21 cellular contexts compared by ENCODE assay signal in the genomic region with DNA sequence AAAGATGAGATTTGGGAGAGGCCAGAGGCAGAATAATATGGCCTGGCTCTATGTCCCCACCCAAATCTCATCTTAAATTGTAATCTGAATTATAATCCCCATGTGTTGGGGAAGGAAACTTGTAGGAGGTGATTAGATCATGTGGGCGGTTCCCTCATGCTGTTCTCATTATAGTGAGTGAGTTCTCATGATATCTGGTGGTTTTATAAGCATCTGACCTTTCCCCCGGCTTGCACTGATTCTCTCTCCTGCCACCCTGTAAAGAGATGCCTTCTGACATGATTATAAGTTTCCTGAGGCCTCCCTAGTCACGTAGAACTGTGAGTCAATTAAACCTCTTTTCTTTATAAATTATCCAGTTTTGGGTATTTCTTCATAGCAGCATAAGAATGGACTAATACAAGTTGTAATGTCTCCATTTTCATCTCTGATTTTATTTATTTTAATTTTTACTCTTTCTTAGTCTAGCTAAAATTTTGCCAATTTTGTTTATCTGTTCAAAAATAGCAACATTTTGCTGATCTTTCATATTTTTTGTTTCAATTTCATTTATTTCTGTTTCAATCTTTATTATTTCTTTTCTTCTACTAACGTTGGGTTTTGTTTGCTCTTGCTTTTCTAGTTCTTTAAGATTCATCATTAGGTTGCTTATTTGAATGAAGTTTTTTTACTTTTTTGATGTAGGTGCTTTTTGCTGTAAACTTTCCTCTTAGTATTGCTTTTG.
A peak's percentile ranks its signal among the peaks of the same experiment; 100 is the strongest.
DNase-seq lines count a peak whose midpoint lies in the region; ATAC-seq, FAIRE-seq and TF ChIP-seq lines count a peak whose summit lies in the region.
"Had no signal": no experiment of that assay in that cellular context is flagged by ENCODE, and none has a peak within 500 bp of the region (broad histone marks: within the 10 kb centered on the region; RNA-seq: fewer than 3 reads in every experiment).

No MANE protein-coding gene starts in this region.

- in situ Hi-C loops in K562 (cut with MboI): no loop called here

- H3K9ac ChIP-seq in K562 (ENCODE audit: insufficient read depth in 1 of 2, low read depth in 2 of 2, low read length in 2 of 2): no peak overlapping the region

- TF ChIP-seq RAD21 in K562 (CRISPR knock-in tag; conservative IDR thresholded peaks at IDR 0.05 in 1 of 2, IDR thresholded peaks at IDR 0.05 in 1 of 2): no peak

- H2AFZ ChIP-seq in K562 (ENCODE audit: low read depth, low read length): no peak overlapping the region
- H2AFZ ChIP-seq: GM23338 had no signal

- no peaks in the 10 kb centered on the region for H3K9me1 ChIP-seq in K562 (ENCODE audit: control insufficient read depth, insufficient read depth, low read length)

- H3K27me3 ChIP-seq in K562 (ENCODE audit: control insufficient read depth in 2 of 2, insufficient read depth in 2 of 2, low read length in 2 of 2): no peaks in the 10 kb centered on the region

- no peaks in the 10 kb centered on the region for H4K20me1 ChIP-seq in K562 (replicated peaks; ENCODE audit: control insufficient read depth, insufficient read depth, low read length)

- intact Hi-C loops in K562 (cut with micrococcal nuclease) (no loop called here), left colon (cut with DNase I, micrococcal nuclease) (no loop called here)

- no peak for TF ChIP-seq POLR2A in K562 (conservative IDR thresholded peaks at IDR 0.05)

- no peak for TF ChIP-seq CTCF in K562 (IDR thresholded peaks at IDR 0.05 in 2 of 3, conservative IDR thresholded peaks at IDR 0.05 in 1 of 3; ENCODE audit: insufficient read depth in 2 of 3, low read depth in 1 of 3, low read length in 3 of 3)

- H3K79me2 ChIP-seq in K562 (ENCODE audit: control insufficient read depth, insufficient read depth, low read length): no peaks in the 10 kb centered on the region

- H3K36me3 ChIP-seq in K562 (ENCODE audit: control insufficient read depth, insufficient read depth, low read length): no peaks in the 10 kb centered on the region

- TF ChIP-seq EP300 in K562 (IDR thresholded peaks at IDR 0.05; ENCODE audit: low read length): no peak

- peak; percentile 0 for DNase-seq in EH (ENCODE audit: low read depth)
- no peak for DNase-seq in K562 (ENCODE audit: extremely low read depth in 1 of 4, low spot score in 3 of 4)
- no peak for DNase-seq in left colon
- no peak for DNase-seq in COLO668 (lab: John Stamatoyannopoulos, UW; ENCODE audit: unreplicated experiment)
- DNase-seq in stimulated activated naive CD8-positive, alpha-beta T cell treated with anti-CD3 and anti-CD28 coated beads, Interleukin-15, Interleukin-2, amounts not matched to agents 100 U/mL and 50 U/mL, for 24 hours: no peak
- DNase-seq: 8988T; AML-193; CD4-positive, alpha-beta T cell; DMS153; DMS79; H7; HFFc6; Karpas-422; KBM-7 had no signal

- no TSS peak for BruUV-seq in K562 (replicated peaks; lab: Mats Ljungman, UMichigan)

- FAIRE-seq in A204.1 (lab: Jason Lieb, UNC): peak; percentile 30
- no peak for FAIRE-seq in K562 (lab: Jason Lieb, UNC)
- FAIRE-seq: GM12891 had no signal

- no peak overlapping the region for H3K27ac ChIP-seq in K562 (ENCODE audit: extremely low read depth, low read depth, low read length)
- H3K27ac ChIP-seq: C4-2B had no signal

- ATAC-seq in K562: no peak
- ATAC-seq in left colon: peak; percentile 69
- no peak for ATAC-seq in GM18519 (IDR thresholded peaks at IDR 0.05; ENCODE audit: low FRiP score, unreplicated experiment)
- no peak for ATAC-seq in HG02759 (IDR thresholded peaks at IDR 0.05; ENCODE audit: unreplicated experiment)
- ATAC-seq in stimulated activated naive CD8-positive, alpha-beta T cell treated with anti-CD3 and anti-CD28 coated beads, Interleukin-15, Interleukin-2, amounts not matched to agents 100 U/mL and 50 U/mL, for 24 hours: no peak
- ATAC-seq: GM23338, HCT116 had no signal

- no peaks in the 10 kb centered on the region for H3K9me3 ChIP-seq in K562 (replicated peaks; ENCODE audit: control insufficient read depth, insufficient read depth, low read depth, low read length)

- POLR2A ChIA-PET in K562 (lab: Yijun Ruan, JAX): no interaction called here

- no peaks in the 10 kb centered on the region for H3K4me1 ChIP-seq in K562 (replicated peaks in 1 of 2; ENCODE audit: control insufficient read depth in 2 of 2, insufficient read depth in 2 of 2, low read length in 2 of 2)

- H3K4me3 ChIP-seq in K562: no peak overlapping the region
- H3K4me3 ChIP-seq: GM23338 had no signal

- CTCF ChIA-PET in K562 (lab: Yijun Ruan, JAX; ENCODE audit: low intra/inter-chr PET ratio): no interaction called here

- 0% methylated on average over 4 of the region's 4 CpGs for WGBS in K562 (ENCODE audit: insufficient coverage, low coverage, missing lambda C conversion rate)

- H3K4me2 ChIP-seq in K562 (ENCODE audit: insufficient read depth, low read length): no peak overlapping the region
- H3K4me2 ChIP-seq: GM23338 had no signal

TF ChIP-seq in K562, 482 proteins besides CTCF, POLR2A, EP300 and RAD21:
- TF ChIP-seq NFE2 (IDR thresholded peaks at IDR 0.05; ENCODE audit: low read depth) (no peak), MAFF (IDR thresholded peaks at IDR 0.05; ENCODE audit: low read length) (peak; percentile 39; the same call in 1 of the 2 replicates), C11orf30 (IDR thresholded peaks at IDR 0.05; ENCODE audit: low read depth) (peak; percentile 84), L3MBTL2 (IDR thresholded peaks at IDR 0.05) (no peak), DIDO1 (tag; IDR thresholded peaks at IDR 0.05; ENCODE audit: low read depth) (no peak), MAFG (tag; conservative IDR thresholded peaks at IDR 0.05) (peak; percentile 77), TFAM (CRISPR knock-in tag; conservative IDR thresholded peaks at IDR 0.05) (no peak), GTF2E2 (tag; IDR thresholded peaks at IDR 0.05) (no peak), RFX5 (IDR thresholded peaks at IDR 0.05; ENCODE audit: low read depth, low read length) (no peak), KLF10 (CRISPR knock-in tag; IDR thresholded peaks at IDR 0.05) (no peak), NCOA2 (IDR thresholded peaks at IDR 0.05; ENCODE audit: partially characterized antibody in 2 of 2) (no peak), SAP30 (IDR thresholded peaks at IDR 0.05; ENCODE audit: borderline replicate concordance, insufficient read depth, low read depth, low read length, poor library complexity, severe bottlenecking) (no peak), ZNF121 (CRISPR knock-in tag; conservative IDR thresholded peaks at IDR 0.05) (no peak), SMAD1 (IDR thresholded peaks at IDR 0.05; ENCODE audit: low read depth, low read length, partially characterized antibody) (no peak), ZC3H8 (IDR thresholded peaks at IDR 0.05) (no peak), KDM5B (IDR thresholded peaks at IDR 0.05; ENCODE audit: insufficient replicate concordance, low read depth, low read length) (no peak), ZNF316 (IDR thresholded peaks at IDR 0.05) (peak; percentile 95), BRD4 (IDR thresholded peaks at IDR 0.05) (no peak), ZNF133 (CRISPR knock-in tag; IDR thresholded peaks at IDR 0.05) (no peak), ZNF395 (CRISPR knock-in tag; IDR thresholded peaks at IDR 0.05) (no peak), DDX20 (tag; IDR thresholded peaks at IDR 0.05; ENCODE audit: low read depth) (no peak)
- TF ChIP-seq, protein P1, sequence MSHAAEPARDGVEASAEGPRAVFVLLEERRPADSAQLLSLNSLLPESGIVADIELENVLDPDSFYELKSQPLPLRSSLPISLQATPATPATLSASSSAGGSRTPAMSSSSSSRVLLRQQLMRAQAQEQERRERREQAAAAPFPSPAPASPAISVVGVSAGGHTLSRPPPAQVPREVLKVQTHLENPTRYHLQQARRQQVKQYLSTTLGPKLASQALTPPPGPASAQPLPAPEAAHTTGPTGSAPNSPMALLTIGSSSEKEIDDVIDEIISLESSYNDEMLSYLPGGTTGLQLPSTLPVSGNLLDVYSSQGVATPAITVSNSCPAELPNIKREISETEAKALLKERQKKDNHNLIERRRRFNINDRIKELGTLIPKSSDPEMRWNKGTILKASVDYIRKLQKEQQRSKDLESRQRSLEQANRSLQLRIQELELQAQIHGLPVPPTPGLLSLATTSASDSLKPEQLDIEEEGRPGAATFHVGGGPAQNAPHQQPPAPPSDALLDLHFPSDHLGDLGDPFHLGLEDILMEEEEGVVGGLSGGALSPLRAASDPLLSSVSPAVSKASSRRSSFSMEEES (CRISPR knock-in tag; IDR thresholded peaks at IDR 0.05): no peak
